14 cellular contexts compared by ENCODE assay signal in genomic region chr4:118981171-118981838, GRCh38.
A peak's percentile ranks its signal among the peaks of the same experiment; 100 is the strongest.
DNase-seq lines count a peak whose midpoint lies in the region; ATAC-seq and TF ChIP-seq lines count a peak whose summit lies in the region.
"Had no signal": no experiment of that assay in that cellular context is flagged by ENCODE, and none has a peak within 500 bp of the region (broad histone marks: within the 10 kb centered on the region; RNA-seq: fewer than 3 reads in every experiment).

No MANE protein-coding gene starts in this region.

- H3K27ac Mint-ChIP-seq in neural progenitor cell, result no peak overlapping the region
- no peak overlapping the region for H3K27ac Mint-ChIP-seq in activated CD8-positive, alpha-beta T cell treated with anti-CD3 and anti-CD28 coated beads, Interleukin-2, amount 10 ng/mL, durations not matched to agents 7 days and 5 days
- H3K27ac Mint-ChIP-seq: effector memory CD8-positive, alpha-beta T cell had no signal

- H3K4me1 Mint-ChIP-seq in neural progenitor cell, result peaks cover 3% of the 10 kb centered on the region
- no peaks in the 10 kb centered on the region for H3K4me1 Mint-ChIP-seq in activated CD8-positive, alpha-beta T cell treated with anti-CD3 and anti-CD28 coated beads, Interleukin-2, amount 10 ng/mL, durations not matched to agents 7 days and 5 days (ENCODE audit: low read depth)

- no peak overlapping the region for H2AFZ ChIP-seq in neural progenitor cell (replicated peaks)

- POLR2A ChIA-PET in activated CD8-positive, alpha-beta T cell treated with anti-CD3 and anti-CD28 coated beads, Interleukin-2, amount 10 ng/mL, durations not matched to agents 7 days and 5 days (lab: Charles Lee), result no interaction called here

- no peaks in the 10 kb centered on the region for H3K4me1 ChIP-seq in neural progenitor cell
- H3K4me1 ChIP-seq in spleen, result peaks cover 0 to 19% (median 6%) of the 10 kb centered on the region in 6 donors

- peak; percentile 92 for DNase-seq in COR-L47 (lab: John Stamatoyannopoulos, UW)
- peak in 2 of 3 experiments; percentile 89 to 98 for DNase-seq in NCI-H1417 (lab: John Stamatoyannopoulos, UW)
- peak; percentile 49 for DNase-seq in epithelial cell of proximal tubule (ENCODE audit: low read depth)
- peak; percentile 31 for DNase-seq in neural progenitor cell (ENCODE audit: low spot score)
- no peak for DNase-seq in activated CD8-positive, alpha-beta T cell treated with anti-CD3 and anti-CD28 coated beads, Interleukin-2, amount 10 ng/mL, durations not matched to agents 7 days and 5 days
- DNase-seq in spleen, result no peak
- DNase-seq: NCI-H446 treated with DMSO at 0.1 percent for 48 hours had no signal

- no peaks in the 10 kb centered on the region for H4K20me1 ChIP-seq in neural progenitor cell (ENCODE audit: low read depth)
- H4K20me1 ChIP-seq: BLaER1 treated with 17β-estradiol and CSF1 and Interleukin-3, amounts not matched to agents 10 nM and 100 nM had no signal

- no peaks in the 10 kb centered on the region for H3K27me3 ChIP-seq in neural progenitor cell
- H3K27me3 ChIP-seq in spleen (replicated peaks in 1 of 7), result no peaks in the 10 kb centered on the region
- H3K27me3 ChIP-seq: adrenal gland; BLaER1 treated with 17β-estradiol and CSF1 and Interleukin-3, amounts not matched to agents 10 nM and 100 nM had no signal

- H3F3A ChIP-seq in neural progenitor cell (ENCODE audit: low read depth), result no peaks in the 10 kb centered on the region

- no peak overlapping the region for H3K9ac ChIP-seq in neural progenitor cell
- H3K9ac ChIP-seq: BLaER1 treated with 17β-estradiol and CSF1 and Interleukin-3, amounts not matched to agents 10 nM and 100 nM had no signal

- TF ChIP-seq POLR2A in spleen (IDR thresholded peaks at IDR 0.05), result no peak

- WGBS in spleen, 5 donors, result 60 to 78% (median 67%) methylated on average over 6 of the region's 6 CpGs

- H3K4me2 ChIP-seq in neural progenitor cell, result no peak overlapping the region

- no peaks in the 10 kb centered on the region for H3K36me3 Mint-ChIP-seq in neural progenitor cell
- H3K36me3 Mint-ChIP-seq in activated CD8-positive, alpha-beta T cell treated with anti-CD3 and anti-CD28 coated beads, Interleukin-2, amount 10 ng/mL, durations not matched to agents 7 days and 5 days (ENCODE audit: low read depth), result no peaks in the 10 kb centered on the region

- H3K36me3 ChIP-seq in neural progenitor cell, result no peaks in the 10 kb centered on the region
- H3K36me3 ChIP-seq in spleen, result no peaks in the 10 kb centered on the region
- H3K36me3 ChIP-seq: adrenal gland; BLaER1 treated with 17β-estradiol and CSF1 and Interleukin-3, amounts not matched to agents 10 nM and 100 nM had no signal

- no peaks in the 10 kb centered on the region for H3K9me3 Mint-ChIP-seq in neural progenitor cell
- H3K9me3 Mint-ChIP-seq in activated CD8-positive, alpha-beta T cell treated with anti-CD3 and anti-CD28 coated beads, Interleukin-2, amount 10 ng/mL, durations not matched to agents 7 days and 5 days (ENCODE audit: insufficient read depth), result no peaks in the 10 kb centered on the region
- H3K9me3 Mint-ChIP-seq: effector memory CD8-positive, alpha-beta T cell had no signal

- H3K27me3 Mint-ChIP-seq in neural progenitor cell (ENCODE audit: insufficient read depth, low read depth), result peaks cover 5% of the 10 kb centered on the region
- peaks cover 18% of the 10 kb centered on the region for H3K27me3 Mint-ChIP-seq in activated CD8-positive, alpha-beta T cell treated with anti-CD3 and anti-CD28 coated beads, Interleukin-2, amount 10 ng/mL, durations not matched to agents 7 days and 5 days (ENCODE audit: low read depth)

- no peaks in the 10 kb centered on the region for H3K79me2 ChIP-seq in neural progenitor cell (ENCODE audit: low read depth)

- no peak for TF ChIP-seq CTCF in epithelial cell of proximal tubule (conservative IDR thresholded peaks at IDR 0.05; ENCODE audit: low read depth, low read length)
- TF ChIP-seq CTCF in neural progenitor cell (IDR thresholded peaks at IDR 0.05), result no peak
- no peak for TF ChIP-seq CTCF in spleen (IDR thresholded peaks at IDR 0.05 in 8 of 11, conservative IDR thresholded peaks at IDR 0.05 in 3 of 11)

- intact Hi-C loops in spleen (cut with DNase I; ENCODE audit: low total_unique reads), result loop anchor here (10.0 kb wide), 2 partner anchors 303 to 1063 kb away; no protein-coding TSS in a partner anchor

- H3K4me3 ChIP-seq in epithelial cell of proximal tubule (ENCODE audit: low read depth, low read length) (no peak overlapping the region), neural progenitor cell (no peak overlapping the region), spleen (no peak overlapping the region)
- H3K4me3 ChIP-seq: adrenal gland; BLaER1 treated with 17β-estradiol and CSF1 and Interleukin-3, amounts not matched to agents 10 nM and 100 nM; K562 had no signal

- H3K27ac ChIP-seq in neural progenitor cell (no peak overlapping the region), spleen (no peak overlapping the region)
- H3K27ac ChIP-seq: adrenal gland; BLaER1 treated with 17β-estradiol and CSF1 and Interleukin-3, amounts not matched to agents 10 nM and 100 nM; VCaP had no signal

- ATAC-seq in GM21528 (IDR thresholded peaks at IDR 0.05; ENCODE audit: low FRiP score, unreplicated experiment) (no peak), HG03095 (IDR thresholded peaks at IDR 0.05; ENCODE audit: unreplicated experiment) (no peak)
- ATAC-seq in activated CD8-positive, alpha-beta T cell treated with anti-CD3 and anti-CD28 coated beads, Interleukin-2, amount 10 ng/mL, durations not matched to agents 7 days and 5 days, result no peak

- no peak overlapping the region for H3K4me3 Mint-ChIP-seq in neural progenitor cell
- H3K4me3 Mint-ChIP-seq in activated CD8-positive, alpha-beta T cell treated with anti-CD3 and anti-CD28 coated beads, Interleukin-2, amount 10 ng/mL, durations not matched to agents 7 days and 5 days, result no peak overlapping the region
- H3K4me3 Mint-ChIP-seq: effector memory CD8-positive, alpha-beta T cell had no signal

- H3K9me3 ChIP-seq in neural progenitor cell (ENCODE audit: low read depth), result no peaks in the 10 kb centered on the region
- no peaks in the 10 kb centered on the region for H3K9me3 ChIP-seq in spleen
- H3K9me3 ChIP-seq: adrenal gland; BLaER1 treated with 17β-estradiol and CSF1 and Interleukin-3, amounts not matched to agents 10 nM and 100 nM had no signal

- CTCF ChIA-PET in activated CD8-positive, alpha-beta T cell treated with anti-CD3 and anti-CD28 coated beads, Interleukin-2, amount 10 ng/mL, durations not matched to agents 7 days and 5 days (lab: Charles Lee), result interaction anchor here (0.7 to 2.5 kb wide), 8 partner anchors 9 to 308 kb away, joined by 3 to 16 read pairs (median 4); partner anchors contain the start of gene USP53

Comparison
In these comparisons a context has a peak if more than half of its experiments do, and no peak if none do; other contexts are left out.
1. DNase-seq: peak in COR-L47 (single experiment), NCI-H1417 (2 of 3), epithelial cell of proximal tubule (single experiment) and neural progenitor cell (single experiment); none in activated CD8-positive, alpha-beta T cell treated with anti-CD3 and anti-CD28 coated beads, Interleukin-2, amount 10 ng/mL, durations not matched to agents 7 days and 5 days (single experiment) and spleen (single experiment).